Comparison of ENCODE assay signal across 9 cellular contexts in genomic region chr3:191499307-191500125, GRCh38. TPM values are rescaled to one million over a fixed set of nuclear protein-coding genes. Genes with fewer than 3 reads are reported as not detected.
DNase-seq lines count a peak whose midpoint lies in the region; ATAC-seq and TF ChIP-seq lines count a peak whose summit lies in the region.
"Had no signal": no experiment of that assay in that cellular context is flagged by ENCODE, and none has a peak within 500 bp of the region (broad histone marks: within the 10 kb centered on the region; RNA-seq: fewer than 3 reads in every experiment).

No MANE protein-coding gene starts in this region.

- no peak for TF ChIP-seq CTCF in RWPE2 (IDR thresholded peaks at IDR 0.05; ENCODE audit: poor library complexity, severe bottlenecking)

- peak overlapping the region; percentile 28 for H3K9ac ChIP-seq in skeletal muscle satellite cell (ENCODE audit: low read depth, low read length)

- no peak overlapping the region for H3K4me3 ChIP-seq in RWPE2 (ENCODE audit: severe bottlenecking)
- H3K4me3 ChIP-seq in skeletal muscle satellite cell (ENCODE audit: low read length) = peak overlapping the region; percentile 65

- no peak overlapping the region for H3K27ac ChIP-seq in RWPE2 (ENCODE audit: poor library complexity, severe bottlenecking)

- no peaks in the 10 kb centered on the region for H3K36me3 ChIP-seq in RWPE2 (ENCODE audit: low read depth)
- H3K36me3 ChIP-seq in skeletal muscle satellite cell (ENCODE audit: insufficient read depth, low read length) = no peaks in the 10 kb centered on the region

- DNase-seq in HCEC 1CT = peak; percentile 19
- no peak for DNase-seq in RWPE2 (ENCODE audit: low spot score)
- peak; percentile 61 to 94 (median 80) for DNase-seq in head of caudate nucleus
- DNase-seq in NAMALWA (ENCODE audit: low spot score) = no peak
- DNase-seq in cortex of kidney (lab: John Stamatoyannopoulos, UW) = no peak
- DNase-seq in stimulated activated CD4-positive, alpha-beta T cell treated with anti-CD3 and anti-CD28 coated beads, Interleukin-4, amount 100 ng/mL, for 24 hours = no peak
- DNase-seq: activated CD4-positive, CD25-positive, alpha-beta regulatory T cell had no signal

- H3K4me2 ChIP-seq in skeletal muscle satellite cell (ENCODE audit: low read length) = peak overlapping the region; percentile 81

- H3K4me1 ChIP-seq in RWPE2 (ENCODE audit: insufficient read depth, poor library complexity, severe bottlenecking) (no peaks in the 10 kb centered on the region), skeletal muscle satellite cell (ENCODE audit: control insufficient read depth, insufficient read depth, low read length) (peaks cover 7% of the 10 kb centered on the region)

- H3K9me3 ChIP-seq in RWPE2 (ENCODE audit: severe bottlenecking) = no peaks in the 10 kb centered on the region
- H3K9me3 ChIP-seq in skeletal muscle satellite cell (replicated peaks; ENCODE audit: low read length) = no peaks in the 10 kb centered on the region

- intact Hi-C loops in head of caudate nucleus (cut with DNase I) = no loop called here

- no peaks in the 10 kb centered on the region for H3K27me3 ChIP-seq in RWPE2 (ENCODE audit: insufficient read depth, poor library complexity, severe bottlenecking)
- H3K27me3 ChIP-seq in skeletal muscle satellite cell (ENCODE audit: control insufficient read depth, insufficient read depth, low read length) = no peaks in the 10 kb centered on the region

- ATAC-seq in RWPE2 (ENCODE audit: low read depth) (peak; percentile 83), GM18909 (IDR thresholded peaks at IDR 0.05; ENCODE audit: poor library complexity, unreplicated experiment) (no peak)

RNA-seq across cellular contexts. Expression of gene PYDC2, which starts 38.6 kb away (rescaled TPM):
- not detected in 2 replicates for total RNA-seq in skeletal muscle satellite cell (2012; rRNA removed)

Comparison
In these comparisons a context has a peak if more than half of its experiments do, and no peak if none do; other contexts are left out.
1. DNase-seq: peak in HCEC 1CT (single experiment) and head of caudate nucleus (42 of 42); none in RWPE2 (single experiment), NAMALWA (single experiment), cortex of kidney (single experiment) and stimulated activated CD4-positive, alpha-beta T cell treated with anti-CD3 and anti-CD28 coated beads, Interleukin-4, amount 100 ng/mL, for 24 hours (single experiment).